Comparison of ENCODE assay signal across 2 cellular contexts in genomic region chr5:139690385-139691274, GRCh38.
TF ChIP-seq lines count a peak whose summit lies in the region.

No MANE protein-coding gene starts in this region.

TF ChIP-seq in HCT116, 20 proteins besides CTCF, POLR2A, EP300 and RAD21 (continued from another document):
- TF ChIP-seq CBX3 (IDR thresholded peaks at IDR 0.05; ENCODE audit: low read depth) (no peak), TCF7L2 (IDR thresholded peaks at IDR 0.05; ENCODE audit: borderline replicate concordance, extremely low read depth, insufficient read depth, insufficient read length) (no peak), ZFX (IDR thresholded peaks at IDR 0.05) (no peak), SRF (IDR thresholded peaks at IDR 0.05; ENCODE audit: low read depth) (no peak), SIN3A (IDR thresholded peaks at IDR 0.05; ENCODE audit: low read depth) (no peak), REST (IDR thresholded peaks at IDR 0.05; ENCODE audit: low read depth) (no peak), FOSL1 (IDR thresholded peaks at IDR 0.05; ENCODE audit: low read depth) (no peak), POLR2AphosphoS5 (IDR thresholded peaks at IDR 0.05; ENCODE audit: low read depth, low read length) (no peak), JUND (IDR thresholded peaks at IDR 0.05) (no peak), ATF3 (IDR thresholded peaks at IDR 0.05) (no peak), EZH2phosphoT487 (IDR thresholded peaks at IDR 0.05; ENCODE audit: borderline replicate concordance) (no peak), SP1 (IDR thresholded peaks at IDR 0.05; ENCODE audit: low read depth) (no peak), EZH2 (IDR thresholded peaks at IDR 0.05) (no peak)

TF ChIP-seq in WTC11, 78 proteins besides CTCF, POLR2A, EP300 and RAD21 (continued from another document):
- TF ChIP-seq ATF2 (CRISPR knock-in tag; IDR thresholded peaks at IDR 0.05; ENCODE audit: borderline replicate concordance, low read depth) (no peak), AR (CRISPR knock-in tag; IDR thresholded peaks at IDR 0.05) (no peak), ZNF138 (CRISPR knock-in tag; conservative IDR thresholded peaks at IDR 0.05) (no peak), ZNF423 (CRISPR knock-in tag; IDR thresholded peaks at IDR 0.05) (no peak), ZNF263 (CRISPR knock-in tag; IDR thresholded peaks at IDR 0.05; ENCODE audit: low read depth) (no peak), ELF4 (CRISPR knock-in tag; IDR thresholded peaks at IDR 0.05; ENCODE audit: low read depth) (no peak), FOXP1 (CRISPR knock-in tag; IDR thresholded peaks at IDR 0.05; ENCODE audit: borderline replicate concordance) (no peak), ZSCAN18 (CRISPR knock-in tag; IDR thresholded peaks at IDR 0.05) (no peak), NFATC4 (CRISPR knock-in tag; IDR thresholded peaks at IDR 0.05) (no peak), OVOL2 (CRISPR knock-in tag; IDR thresholded peaks at IDR 0.05; ENCODE audit: borderline replicate concordance) (no peak), IRF1 (CRISPR knock-in tag; IDR thresholded peaks at IDR 0.05) (no peak), CREM (CRISPR knock-in tag; IDR thresholded peaks at IDR 0.05) (no peak), HMGXB4 (CRISPR knock-in tag; IDR thresholded peaks at IDR 0.05) (no peak)
